Comparison of ENCODE assay signal across 23 cellular contexts in genomic region chr14:53113992-53114391, GRCh38. TPM values are rescaled to one million over a fixed set of nuclear protein-coding genes. Genes with fewer than 3 reads are reported as not detected.
DNase-seq lines count a peak whose midpoint lies in the region; ATAC-seq and TF ChIP-seq lines count a peak whose summit lies in the region.
"Had no signal": no experiment of that assay in that cellular context is flagged by ENCODE, and none has a peak within 500 bp of the region (broad histone marks: within the 10 kb centered on the region; RNA-seq: fewer than 3 reads in every experiment).

No MANE protein-coding gene starts in this region.

- H3K27ac ChIP-seq in H9 (ENCODE audit: insufficient read length, low read depth, low read length) (no peak overlapping the region), OCI-LY1 (ENCODE audit: low read depth, low read length, poor library complexity, severe bottlenecking) (no peak overlapping the region), neuronal stem cell (replicated peaks; ENCODE audit: low read length) (no peak overlapping the region)
- H3K27ac ChIP-seq: GM23248, KMS-11, SJSA1 had no signal

- H2AK5ac ChIP-seq in H9 (ENCODE audit: insufficient read length, low read length) (no peak overlapping the region), neuronal stem cell (ENCODE audit: low read depth, low read length) (no peak overlapping the region)

- H3K4ac ChIP-seq in H9 (ENCODE audit: low read depth, low read length) (no peak overlapping the region), neuronal stem cell (ENCODE audit: low read length) (no peak overlapping the region)

- no peak overlapping the region for H3K4me3 Mint-ChIP-seq in H9

- H2BK120ac ChIP-seq in H9 (ENCODE audit: low read depth, low read length, poor library complexity, severe bottlenecking) (no peak overlapping the region), neuronal stem cell (ENCODE audit: low read depth, low read length) (no peak overlapping the region)

- no peak overlapping the region for H3K18ac ChIP-seq in H9 (ENCODE audit: insufficient read length, low read depth, low read length)
- peak overlapping the region; percentile 38 for H3K18ac ChIP-seq in neuronal stem cell (ENCODE audit: low read length)

- peaks cover 33 to 39% of the 10 kb centered on the region in 2 experiments for H3K4me1 Mint-ChIP-seq in H9

- ATAC-seq in GM18520 (IDR thresholded peaks at IDR 0.05; ENCODE audit: unreplicated experiment), result no peak

- no peak overlapping the region for H3K56ac ChIP-seq in H9 (ENCODE audit: insufficient read length, low read depth, low read length)

- no peak overlapping the region for H3K23ac ChIP-seq in H9 (ENCODE audit: insufficient read length, low read depth, low read length)
- H3K23ac ChIP-seq in neuronal stem cell (ENCODE audit: low read depth, low read length, poor library complexity), result no peak overlapping the region

- H4K20me1 ChIP-seq in H9 (ENCODE audit: control insufficient read depth, insufficient read depth, insufficient read length), result no peaks in the 10 kb centered on the region
- H4K20me1 ChIP-seq in OCI-LY1 (ENCODE audit: insufficient read depth, low read length), result no peaks in the 10 kb centered on the region

- H3K9me3 ChIP-seq in H9 (ENCODE audit: control insufficient read depth, low read depth, low read length) (no peaks in the 10 kb centered on the region), OCI-LY1 (ENCODE audit: low read length) (no peaks in the 10 kb centered on the region), neuronal stem cell (replicated peaks in 1 of 2; ENCODE audit: control insufficient read depth in 2 of 2, insufficient read depth in 1 of 2, low read depth in 1 of 2, low read length in 2 of 2) (peaks cover 3 to 8% of the 10 kb centered on the region in 2 donors)
- H3K9me3 ChIP-seq: SJSA1 had no signal

- H2AFZ ChIP-seq in H9 (ENCODE audit: low read length), result no peak overlapping the region
- no peak overlapping the region for H2AFZ ChIP-seq in OCI-LY1 (ENCODE audit: low read length)
- H2AFZ ChIP-seq in neuronal stem cell (ENCODE audit: low read length), result no peak overlapping the region
- H2AFZ ChIP-seq: GM23248 had no signal

- H3T11ph ChIP-seq in H9 (ENCODE audit: low read length), result no peak overlapping the region

- H3K27me3 ChIP-seq in H9 (ENCODE audit: insufficient read depth, low read length) (no peaks in the 10 kb centered on the region), OCI-LY1 (ENCODE audit: insufficient read depth, low read length) (no peaks in the 10 kb centered on the region), neuronal stem cell (ENCODE audit: control insufficient read depth in 3 of 3, insufficient read depth in 3 of 3, low read depth in 1 of 3, low read length in 3 of 3) (no peaks in the 10 kb centered on the region)
- H3K27me3 ChIP-seq: SJSA1 had no signal

- peaks cover 0 to 12% of the 10 kb centered on the region in 2 experiments; a peak in 3 of 5 replicates for H3K9me3 Mint-ChIP-seq in H9

- 0 out of 2 replicates have a peak, but pooled peaks cover 5% of the 10 kb centered on the region for H3F3A ChIP-seq in OCI-LY1 (ENCODE audit: insufficient read depth, low read length)

- H3K4me3 ChIP-seq in OCI-LY1 (ENCODE audit: low read depth, low read length, poor library complexity, severe bottlenecking), result no peak overlapping the region
- no peak overlapping the region for H3K4me3 ChIP-seq in neuronal stem cell (ENCODE audit: low read length in 2 of 2)
- H3K4me3 ChIP-seq: GM23248, SJSA1 had no signal

- H3K14ac ChIP-seq in H9 (ENCODE audit: insufficient read depth, low read length) (no peak overlapping the region; the same call in 1 of the 2 replicates), neuronal stem cell (ENCODE audit: low read length) (no peak overlapping the region)

- no peaks in the 10 kb centered on the region; the same call in 1 of the 2 replicates for H3K79me2 ChIP-seq in H9 (ENCODE audit: insufficient read depth, low read length)
- peaks cover 38% of the 10 kb centered on the region for H3K79me2 ChIP-seq in OCI-LY1 (ENCODE audit: insufficient read depth, low read length)

- no peaks in the 10 kb centered on the region for H3K9me2 ChIP-seq in OCI-LY1 (ENCODE audit: low read depth, low read length)

- H3K4me2 ChIP-seq in H9 (ENCODE audit: insufficient read depth, insufficient read length, low read length) (no peak overlapping the region), OCI-LY1 (ENCODE audit: low read length) (peak overlapping the region; percentile 43; the same call in 1 of the 2 replicates), neuronal stem cell (ENCODE audit: insufficient read depth, low read length, poor library complexity, severe bottlenecking) (no peak overlapping the region)
- H3K4me2 ChIP-seq: KMS-11 had no signal

- no peak overlapping the region for H2BK15ac ChIP-seq in H9 (ENCODE audit: low read depth, low read length)
- H2BK15ac ChIP-seq in neuronal stem cell (ENCODE audit: low read length), result no peak overlapping the region

- peaks cover 0 to 10% (median 0%) of the 10 kb centered on the region in 3 experiments; a peak in 3 of 7 replicates for H3K36me3 Mint-ChIP-seq in H9 (ENCODE audit: insufficient read depth in 1 of 3, low read depth in 3 of 3)

- H4K8ac ChIP-seq in H9 (replicated peaks; ENCODE audit: insufficient read length, low read depth, low read length) (no peak overlapping the region), neuronal stem cell (ENCODE audit: low read depth, low read length) (no peak overlapping the region)

- no peak for TF ChIP-seq POLR2A in erythroblast (IDR thresholded peaks at IDR 0.05; ENCODE audit: low read length)

- no peaks in the 10 kb centered on the region; the same call in 1 of the 2 replicates for H3K4me1 ChIP-seq in H9 (ENCODE audit: insufficient read depth, low read length)
- H3K4me1 ChIP-seq in OCI-LY1 (ENCODE audit: insufficient read depth, low read length, severe bottlenecking), result peaks cover 24% of the 10 kb centered on the region
- peaks cover 7 to 8% of the 10 kb centered on the region in 2 donors for H3K4me1 ChIP-seq in neuronal stem cell (ENCODE audit: control insufficient read depth in 2 of 2, insufficient read depth in 1 of 2, low read depth in 1 of 2, low read length in 2 of 2)

- H3K9ac ChIP-seq in H9 (ENCODE audit: extremely low read depth, insufficient read length, low read length) (no peak overlapping the region), OCI-LY1 (ENCODE audit: low read length) (no peak overlapping the region; the same call in 1 of the 2 replicates), neuronal stem cell (ENCODE audit: low read depth, low read length, poor library complexity) (no peak overlapping the region)
- H3K9ac ChIP-seq: GM23248, KMS-11 had no signal

- H3K27me3 Mint-ChIP-seq in H9 (ENCODE audit: low read depth), result no peaks in the 10 kb centered on the region
- H3K27me3 Mint-ChIP-seq: CD8-positive, alpha-beta memory T cell had no signal

- no peaks in the 10 kb centered on the region for H3K23me2 ChIP-seq in H9 (ENCODE audit: insufficient read length, low read depth, low read length, poor library complexity, severe bottlenecking)

- H3K36me3 ChIP-seq in OCI-LY1 (ENCODE audit: insufficient read depth, low read length) (no peaks in the 10 kb centered on the region), neuronal stem cell (replicated peaks in 1 of 2; ENCODE audit: control insufficient read depth in 2 of 2, insufficient read depth in 2 of 2, low read length in 2 of 2) (no peaks in the 10 kb centered on the region)
- H3K36me3 ChIP-seq: SJSA1 had no signal

- H4K5ac ChIP-seq in H9 (ENCODE audit: insufficient read length, low read depth, low read length), result no peak overlapping the region

- TF ChIP-seq CTCF in H9 (conservative IDR thresholded peaks at IDR 0.05) (no peak), OCI-LY1 (IDR thresholded peaks at IDR 0.05; ENCODE audit: low read length) (no peak)

- no peak overlapping the region for H2BK20ac ChIP-seq in H9 (ENCODE audit: low read depth, low read length, poor library complexity, severe bottlenecking)

- H2BK5ac ChIP-seq in H9 (ENCODE audit: insufficient read length, low read length) (no peak overlapping the region), neuronal stem cell (ENCODE audit: low read length) (no peak overlapping the region)

- H2BK12ac ChIP-seq in H9 (ENCODE audit: insufficient read length, low read depth, low read length) (no peak overlapping the region), neuronal stem cell (ENCODE audit: low read length) (no peak overlapping the region)

- DNase-seq in H9 (peak; percentile 32), erythroblast (lab: John Stamatoyannopoulos, UW) (peak; percentile 42 to 88), neuronal stem cell (ENCODE audit: low spot score) (no peak), NCI-H1048 (lab: John Stamatoyannopoulos, UW) (no peak), LoVo (ENCODE audit: low spot score) (no peak)
- DNase-seq: C1 segment of cervical spinal cord; CD8-positive, alpha-beta memory T cell; DMS 273 treated with DMSO at 0.1 percent for 48 hours; DMS79; GM23248; H7; NCI-H1092 treated with DMSO at 0.1 percent for 48 hours; NCI-H1436; NCI-H187 treated with DMSO at 0.1 percent for 48 hours; NCI-H524; NCI-H774; NK-92 treated with Interleukin-12 subunit alpha and Interleukin-12 subunit beta, amount 100 ng/mL, for 24 hours; Right ventricle myocardium superior; RPMI8226 had no signal

- H4K91ac ChIP-seq in H9 (ENCODE audit: insufficient read length, low read depth, low read length) (no peak overlapping the region), neuronal stem cell (ENCODE audit: low read depth, low read length, poor library complexity) (no peak overlapping the region)

- WGBS in H9 (ENCODE audit: extremely low coverage, insufficient read length, low lambda C conversion rate), result no CpG with 5 or more reads among the region's 10 CpGs
- no CpG with 5 or more reads among the region's 10 CpGs for WGBS in neuronal stem cell (ENCODE audit: extremely low coverage in 2 of 2, insufficient read length in 2 of 2, insufficient replicate concordance in 1 of 2), 2 donors

- H3K79me1 ChIP-seq in H9 (ENCODE audit: insufficient read depth, low read depth, low read length, poor library complexity, severe bottlenecking), result peaks cover 4% of the 10 kb centered on the region
- H3K79me1 ChIP-seq in neuronal stem cell (ENCODE audit: low read depth, low read length), result peaks cover 3% of the 10 kb centered on the region

- H3K27ac Mint-ChIP-seq in H9, result no peak overlapping the region

RNA-seq across cellular contexts. Expression of gene DDHD1, which starts 39.1 kb away (rescaled TPM):
- 12.8 and 15.7 TPM in 2 replicates for total RNA-seq in H9 (2021)
- polyA plus RNA-seq in neuronal stem cell (2013, experiment 1 of 2), result 5.4 TPM
- 6.0 TPM for polyA plus RNA-seq in neuronal stem cell (2013, experiment 2 of 2)

Comparison
In these comparisons a context has a peak if more than half of its experiments do, and no peak if none do; other contexts are left out.
1. DNase-seq: peak in H9 (single experiment) and erythroblast (2 of 2); none in neuronal stem cell (single experiment), NCI-H1048 (single experiment) and LoVo (single experiment).